Comparison of ENCODE assay signal across 21 cellular contexts in genomic region chr18:22047485-22047884, GRCh38.
"Had no signal": no experiment of that assay in that cellular context is flagged by ENCODE, and none has a peak within 500 bp of the region (broad histone marks: within the 10 kb centered on the region; RNA-seq: fewer than 3 reads in every experiment).

No MANE protein-coding gene starts in this region.

- H3K27me3 ChIP-seq: neutrophil, right atrium auricular region, suprapubic skin, thyroid gland had no signal

- H3K4me1 Mint-ChIP-seq: naive thymus-derived CD4-positive, alpha-beta T cell had no signal

- H3K36me3 Mint-ChIP-seq: type B pancreatic cell had no signal

- H3K4me3 ChIP-seq: coronary artery, right atrium auricular region, suprapubic skin, thyroid gland had no signal

- FAIRE-seq: endothelial cell of umbilical vein, small intestine, urothelium cell line had no signal

- DNase-seq: effector CD4-positive, alpha-beta T cell; endodermal cell; erythroblast; foreskin keratinocyte; head of caudate nucleus; hippocampal formation; left colon; naive thymus-derived CD4-positive, alpha-beta T cell; nephron progenitor cell; posterior cingulate gyrus; small intestine; stimulated activated CD4-positive, alpha-beta T cell treated with anti-CD3 and anti-CD28 coated beads, Interleukin-12 subunit alpha, Interleukin-12 subunit beta, amount 100 ng/mL, for 4 hours; stimulated activated naive CD4-positive, alpha-beta T cell had no signal

- H3K27ac ChIP-seq: coronary artery, foreskin keratinocyte, neutrophil, right atrium auricular region, suprapubic skin, thyroid gland had no signal

- H3K4me1 ChIP-seq: foreskin keratinocyte, right atrium auricular region, suprapubic skin had no signal

- H3K36me3 ChIP-seq: neutrophil, right atrium auricular region, suprapubic skin, thyroid gland had no signal

- ATAC-seq: foreskin keratinocyte; left colon; naive thymus-derived CD4-positive, alpha-beta T cell had no signal

- H3K9me3 ChIP-seq: neutrophil, right atrium auricular region, suprapubic skin, thyroid gland had no signal

- H3K27ac Mint-ChIP-seq: endodermal cell; naive thymus-derived CD4-positive, alpha-beta T cell; nephron progenitor cell; type B pancreatic cell had no signal

- H3K9me3 Mint-ChIP-seq: endodermal cell, nephron progenitor cell, type B pancreatic cell had no signal

- H3K4me3 Mint-ChIP-seq: endodermal cell; naive thymus-derived CD4-positive, alpha-beta T cell; nephron progenitor cell; type B pancreatic cell had no signal
